In genomic region chr22:28801845-28802594, GRCh38 we compare ENCODE assay signal across 8 cellular contexts. TPM values are rescaled to one million over a fixed set of nuclear protein-coding genes. Genes with fewer than 3 reads are reported as not detected.
DNase-seq lines count a peak whose midpoint lies in the region; ATAC-seq and TF ChIP-seq lines count a peak whose summit lies in the region.

No MANE protein-coding gene starts in this region.

- DNase-seq in activated naive CD4-positive, alpha-beta T cell treated with anti-CD3 and anti-CD28 coated beads, Interleukin-2, amount 50 U/mL, for 16 hours, result no peak
- DNase-seq in activated B cell treated with CpG ODN at 0.5 μM for 24 hours, result no peak
- peak; percentile 36 for DNase-seq in left kidney (ENCODE audit: low read depth, low spot score)
- DNase-seq in tibial artery, result peak in 1 of 2 donors; percentile 31
- no peak for DNase-seq in foreskin melanocyte

- H3K4me3 ChIP-seq in tibial artery, result peak overlapping the region; percentile 87 to 90

- H3K4me3 Mint-ChIP-seq in activated naive CD4-positive, alpha-beta T cell treated with anti-CD3 and anti-CD28 coated beads, Interleukin-2, amount 50 U/mL, for 24 hours, result peak overlapping the region; percentile 84
- peak overlapping the region; percentile 77 for H3K4me3 Mint-ChIP-seq in activated B cell treated with CpG ODN at 0.5 μM for 24 hours

- peaks cover 0 to 42% (median 34%) of the 10 kb centered on the region in 4 donors for H3K4me1 ChIP-seq in tibial artery

- TF ChIP-seq CTCF in activated B cell treated with CpG ODN at 0.5 μM for 24 hours (IDR thresholded peaks at IDR 0.05) (no peak), tibial artery (IDR thresholded peaks at IDR 0.05) (no peak)

- no peaks in the 10 kb centered on the region for H3K27me3 ChIP-seq in tibial artery

- no peak for ATAC-seq in activated B cell treated with CpG ODN at 0.5 μM for 24 hours (ENCODE audit: low read depth)
- no peak for ATAC-seq in HG02852 (IDR thresholded peaks at IDR 0.05; ENCODE audit: unreplicated experiment)
- ATAC-seq in HG02970 (IDR thresholded peaks at IDR 0.05; ENCODE audit: low FRiP score, unreplicated experiment), result no peak

- no peaks in the 10 kb centered on the region for H3K9me3 ChIP-seq in tibial artery

- H3K36me3 Mint-ChIP-seq in activated naive CD4-positive, alpha-beta T cell treated with anti-CD3 and anti-CD28 coated beads, Interleukin-2, amount 50 U/mL, for 24 hours, result peaks cover 12% of the 10 kb centered on the region
- peaks cover 31% of the 10 kb centered on the region for H3K36me3 Mint-ChIP-seq in activated B cell treated with CpG ODN at 0.5 μM for 24 hours (ENCODE audit: low read depth)

- POLR2A ChIA-PET in activated B cell treated with CpG ODN at 0.5 μM for 24 hours (lab: Charles Lee), result no interaction called here

- no peaks in the 10 kb centered on the region for H3K9me3 Mint-ChIP-seq in activated naive CD4-positive, alpha-beta T cell treated with anti-CD3 and anti-CD28 coated beads, Interleukin-2, amount 50 U/mL, for 24 hours
- H3K9me3 Mint-ChIP-seq in activated B cell treated with CpG ODN at 0.5 μM for 24 hours, result no peaks in the 10 kb centered on the region

- CTCF ChIA-PET in activated B cell treated with CpG ODN at 0.5 μM for 24 hours (lab: Charles Lee), result interaction anchor here (1.3 kb wide), 1 partner anchor 27 kb away, joined by 8 read pairs; no protein-coding TSS in a partner anchor

- peak overlapping the region; percentile 98 to 100 for H3K27ac ChIP-seq in tibial artery

- no peaks in the 10 kb centered on the region for H3K27me3 Mint-ChIP-seq in activated naive CD4-positive, alpha-beta T cell treated with anti-CD3 and anti-CD28 coated beads, Interleukin-2, amount 50 U/mL, for 24 hours
- no peaks in the 10 kb centered on the region for H3K27me3 Mint-ChIP-seq in activated B cell treated with CpG ODN at 0.5 μM for 24 hours

- intact Hi-C loops in activated B cell treated with CpG ODN at 0.5 μM for 24 hours (cut with micrococcal nuclease) (loop anchor here (2.0 to 5.0 kb wide), 3 partner anchors 81 to 465 kb away; partner anchors contain the start of genes EWSR1, RHBDD3, TTC28 and ZNRF3), tibial artery (cut with DNase I; ENCODE audit: low total_unique reads) (no loop called here)

- peaks cover 49% of the 10 kb centered on the region for H3K4me1 Mint-ChIP-seq in activated naive CD4-positive, alpha-beta T cell treated with anti-CD3 and anti-CD28 coated beads, Interleukin-2, amount 50 U/mL, for 24 hours
- H3K4me1 Mint-ChIP-seq in activated B cell treated with CpG ODN at 0.5 μM for 24 hours, result peaks cover 43% of the 10 kb centered on the region

- peak overlapping the region; percentile 83 for H3K27ac Mint-ChIP-seq in activated naive CD4-positive, alpha-beta T cell treated with anti-CD3 and anti-CD28 coated beads, Interleukin-2, amount 50 U/mL, for 24 hours
- H3K27ac Mint-ChIP-seq in activated B cell treated with CpG ODN at 0.5 μM for 24 hours, result peak overlapping the region; percentile 68

- H3K36me3 ChIP-seq in tibial artery, result peaks cover 5 to 9% (median 6%) of the 10 kb centered on the region in 3 donors

RNA-seq across cellular contexts. Expression of gene XBP1, which starts 1.7 kb away (rescaled TPM):
- 57.7 and 67.3 TPM in 2 replicates for total RNA-seq in activated B cell treated with CpG ODN at 0.5 μM for 24 hours

RNA-seq across cellular contexts. Expression of gene CCDC117, which starts 29.5 kb away (rescaled TPM):
- 16.3 and 21.9 TPM in 2 replicates for total RNA-seq in activated B cell treated with CpG ODN at 0.5 μM for 24 hours
